ENCODE assay signal across 10 cellular contexts in genomic region chr12:108831309-108831991, GRCh38. TPM values are rescaled to one million over a fixed set of nuclear protein-coding genes. Genes with fewer than 3 reads are reported as not detected.
DNase-seq lines count a peak whose midpoint lies in the region; ATAC-seq and TF ChIP-seq lines count a peak whose summit lies in the region.
"Had no signal": no experiment of that assay in that cellular context is flagged by ENCODE, and none has a peak within 500 bp of the region (broad histone marks: within the 10 kb centered on the region; RNA-seq: fewer than 3 reads in every experiment).

No MANE protein-coding gene starts in this region.

- H3K79me2 ChIP-seq in PC-3 (ENCODE audit: low read length): peaks cover 62% of the 10 kb centered on the region

- H3K9me3 Mint-ChIP-seq in mesothelial cell of epicardium: no peaks in the 10 kb centered on the region
- peaks cover 0 to 1% (median 0%) of the 10 kb centered on the region in 11 donors for H3K9me3 Mint-ChIP-seq in naive thymus-derived CD4-positive, alpha-beta T cell

- H3K27ac ChIP-seq in naive thymus-derived CD4-positive, alpha-beta T cell (ENCODE audit: low read depth, low read length): no peak overlapping the region
- no peak overlapping the region for H3K27ac ChIP-seq in PC-3 (ENCODE audit: low read length)

- no peaks in the 10 kb centered on the region for H3K9me3 ChIP-seq in naive thymus-derived CD4-positive, alpha-beta T cell (ENCODE audit: control insufficient read depth in 2 of 3, low read length in 3 of 3)
- H3K9me3 ChIP-seq in PC-3 (ENCODE audit: low read length): no peaks in the 10 kb centered on the region

- intact Hi-C loops in naive thymus-derived CD4-positive, alpha-beta T cell (cut with micrococcal nuclease): no loop called here
- intact Hi-C loops in PC-3 (cut with micrococcal nuclease): no loop called here

- H3K4me3 Mint-ChIP-seq in mesothelial cell of epicardium: no peak overlapping the region
- peak overlapping the region in 1 of 10 donors; percentile 63 for H3K4me3 Mint-ChIP-seq in naive thymus-derived CD4-positive, alpha-beta T cell

- no peaks in the 10 kb centered on the region for H4K20me1 ChIP-seq in PC-3 (ENCODE audit: low read length)

- H3K9ac ChIP-seq in PC-3 (ENCODE audit: low read length): no peak overlapping the region

- H3K27me3 ChIP-seq in naive thymus-derived CD4-positive, alpha-beta T cell (ENCODE audit: control insufficient read depth in 2 of 2, insufficient read depth in 2 of 2, low read length in 2 of 2): no peaks in the 10 kb centered on the region
- no peaks in the 10 kb centered on the region for H3K27me3 ChIP-seq in PC-3 (ENCODE audit: low read length)

- DNase-seq in GM12865 (ENCODE audit: low read depth) (peak; percentile 89), mesothelial cell of epicardium (ENCODE audit: low spot score in 2 of 2, unreplicated experiment in 2 of 2) (no peak), PC-3 (no peak), GM03348 (ENCODE audit: low spot score) (no peak)
- DNase-seq in stimulated activated CD4-positive, alpha-beta T cell treated with anti-CD3 and anti-CD28 coated beads, Interleukin-1b, Interleukin-23, amount 100 ng/mL, for 48 hours: no peak
- DNase-seq in naive thymus-derived CD4-positive, alpha-beta T cell: no peak
- DNase-seq: DMS53, islet precursor cell had no signal

- ATAC-seq in GM21367 (IDR thresholded peaks at IDR 0.05; ENCODE audit: unreplicated experiment): peak; percentile 52
- ATAC-seq in HG03442 (IDR thresholded peaks at IDR 0.05; ENCODE audit: unreplicated experiment): peak; percentile 67
- no peak for ATAC-seq in naive thymus-derived CD4-positive, alpha-beta T cell
- no peak for ATAC-seq in PC-3

- H3K4me1 ChIP-seq in naive thymus-derived CD4-positive, alpha-beta T cell (ENCODE audit: control insufficient read depth in 2 of 2, insufficient read depth in 2 of 2, low read length in 2 of 2): peaks cover 0 to 5% of the 10 kb centered on the region in 2 donors
- peaks cover 18% of the 10 kb centered on the region for H3K4me1 ChIP-seq in PC-3 (ENCODE audit: insufficient read depth, low read length)

- H3K27ac Mint-ChIP-seq in mesothelial cell of epicardium: peak overlapping the region; percentile 62
- H3K27ac Mint-ChIP-seq in naive thymus-derived CD4-positive, alpha-beta T cell: peak overlapping the region in 1 of 9 donors; percentile 80

- H3F3A ChIP-seq in PC-3 (ENCODE audit: low read length, unreplicated experiment): peaks cover 4% of the 10 kb centered on the region

- H3K36me3 Mint-ChIP-seq in mesothelial cell of epicardium: peaks cover 21% of the 10 kb centered on the region
- H3K36me3 Mint-ChIP-seq in naive thymus-derived CD4-positive, alpha-beta T cell: peaks cover 3 to 50% (median 5%) of the 10 kb centered on the region in 5 donors

- TF ChIP-seq CTCF in GM12865 (IDR thresholded peaks at IDR 0.05; ENCODE audit: insufficient read depth, low read depth, low read length, missing control alignments): no peak
- no peak for TF ChIP-seq CTCF in mesothelial cell of epicardium (IDR thresholded peaks at IDR 0.05; ENCODE audit: unreplicated experiment)
- no peak for TF ChIP-seq CTCF in PC-3 (conservative IDR thresholded peaks at IDR 0.05; ENCODE audit: low read depth, low read length)

- BruUV-seq in PC-3 (replicated peaks; lab: Mats Ljungman, UMichigan): no TSS peak

- no peak overlapping the region for H2AFZ ChIP-seq in PC-3 (ENCODE audit: low read length)

- H3K4me2 ChIP-seq in PC-3 (ENCODE audit: low read length): no peak overlapping the region

- peaks cover 0 to 25% (median 0%) of the 10 kb centered on the region in 3 experiments for H3K36me3 ChIP-seq in naive thymus-derived CD4-positive, alpha-beta T cell (ENCODE audit: control insufficient read depth in 2 of 3, insufficient read depth in 3 of 3, low read length in 3 of 3)
- peaks cover 51% of the 10 kb centered on the region for H3K36me3 ChIP-seq in PC-3 (ENCODE audit: low read depth, low read length)

- no peaks in the 10 kb centered on the region for H3K27me3 Mint-ChIP-seq in mesothelial cell of epicardium (ENCODE audit: low read depth)
- H3K27me3 Mint-ChIP-seq in naive thymus-derived CD4-positive, alpha-beta T cell: no peaks in the 10 kb centered on the region

- H3K9me2 ChIP-seq in PC-3 (replicated peaks; ENCODE audit: low read length): no peaks in the 10 kb centered on the region

- H3K4me3 ChIP-seq in GM12865 (ENCODE audit: low read depth, low read length): no peak overlapping the region
- H3K4me3 ChIP-seq in naive thymus-derived CD4-positive, alpha-beta T cell (ENCODE audit: low read length): no peak overlapping the region
- H3K4me3 ChIP-seq in PC-3 (ENCODE audit: low read length): no peak overlapping the region

- POLR2A ChIA-PET in naive thymus-derived CD4-positive, alpha-beta T cell (lab: Charles Lee): no interaction called here
- POLR2A ChIA-PET in PC-3 (lab: Charles Lee; ENCODE audit: unreplicated experiment): no interaction called here

- H3K4me1 Mint-ChIP-seq in mesothelial cell of epicardium: peaks cover 33% of the 10 kb centered on the region
- peaks cover 7 to 72% (median 14%) of the 10 kb centered on the region in 7 donors for H3K4me1 Mint-ChIP-seq in naive thymus-derived CD4-positive, alpha-beta T cell

- CTCF ChIA-PET in naive thymus-derived CD4-positive, alpha-beta T cell (lab: Charles Lee): no interaction called here
- CTCF ChIA-PET in PC-3 (lab: Charles Lee): no interaction called here

RNA-seq across cellular contexts. Expression of gene SSH1, which starts 25.9 kb away (rescaled TPM):
- total RNA-seq in mesothelial cell of epicardium: 36.1 to 38.4 TPM (median 37.7 TPM) in 3 replicates
- total RNA-seq in naive thymus-derived CD4-positive, alpha-beta T cell: 10 to 100 TPM; 23.4 to 32.8 (median 29.9) TPM
- polyA plus RNA-seq in naive thymus-derived CD4-positive, alpha-beta T cell: 1 to 10 TPM; 5.2 to 7.7 TPM
- total RNA-seq in PC-3 (2014; rRNA removed): 17.2 and 24.2 TPM in 2 replicates

RNA-seq across cellular contexts. Expression of gene DAO, which starts 48.4 kb away (rescaled TPM):
- total RNA-seq in mesothelial cell of epicardium (not detected in 3 replicates), PC-3 (2014; rRNA removed) (not detected in 2 replicates)
- total RNA-seq in naive thymus-derived CD4-positive, alpha-beta T cell: not detected
- polyA plus RNA-seq in naive thymus-derived CD4-positive, alpha-beta T cell: not detected

Comparison
In these comparisons a context has a peak if more than half of its experiments do, and no peak if none do; other contexts are left out.
1. ATAC-seq: peak in GM21367 (single experiment) and HG03442 (single experiment); none in naive thymus-derived CD4-positive, alpha-beta T cell (single experiment) and PC-3 (single experiment).